In genomic region chr18:2655954-2656236, GRCh38 we compare ENCODE assay signal across 8 cellular contexts. TPM values are rescaled to one million over a fixed set of nuclear protein-coding genes. Genes with fewer than 3 reads are reported as not detected.
A peak's percentile ranks its signal among the peaks of the same experiment; 100 is the strongest.
DNase-seq lines count a peak whose midpoint lies in the region; ATAC-seq and TF ChIP-seq lines count a peak whose summit lies in the region.

No MANE protein-coding gene starts in this region.

- peaks cover 9% of the 10 kb centered on the region for H3K36me3 Mint-ChIP-seq in GM23338 (ENCODE audit: low read depth)

- H3K4me3 Mint-ChIP-seq in GM23338: peak overlapping the region; percentile 94

- POLR2A ChIA-PET in Panc1 (lab: Charles Lee): interaction anchor here (0.6 kb wide), 1 partner anchor 496 kb away, joined by 3 read pairs; no protein-coding TSS in a partner anchor

- ATAC-seq in GM23338: peak; percentile 66
- peak; percentile 57 for ATAC-seq in Panc1
- ATAC-seq in GM18517 (IDR thresholded peaks at IDR 0.05; ENCODE audit: unreplicated experiment): no peak

- peaks cover 43% of the 10 kb centered on the region for H3K36me3 ChIP-seq in DOHH2 (ENCODE audit: control insufficient read depth, low read length)
- 0 out of 2 replicates have a peak, but pooled peaks cover 3% of the 10 kb centered on the region for H3K36me3 ChIP-seq in GM23338 (ENCODE audit: insufficient read depth)
- H3K36me3 ChIP-seq in Panc1 (ENCODE audit: control insufficient read depth, insufficient read depth, low read length): peaks cover 6% of the 10 kb centered on the region; the same call in 1 of the 2 replicates
- no peaks in the 10 kb centered on the region for H3K36me3 ChIP-seq in ovary

- DNase-seq in GM23338 (ENCODE audit: low spot score) (peak; percentile 64), Panc1 (ENCODE audit: low read depth, low spot score) (no peak), epithelial cell of esophagus (ENCODE audit: low read depth) (no peak), ovary (no peak), GM20000 (ENCODE audit: low spot score) (no peak), GOT3 (lab: John Stamatoyannopoulos, UW) (no peak)

- CTCF ChIA-PET in Panc1 (lab: Charles Lee): no interaction called here

- H3K27ac ChIP-seq in DOHH2 (ENCODE audit: low read depth, low read length) (peak overlapping the region; percentile 83), GM23338 (ENCODE audit: low read depth) (no peak overlapping the region), Panc1 (ENCODE audit: low read length) (peak overlapping the region; percentile 83), ovary (peak overlapping the region; percentile 98 to 99)

- H3K9me2 ChIP-seq in DOHH2 (replicated peaks; ENCODE audit: control insufficient read depth, low read length) (no peaks in the 10 kb centered on the region), GM23338 (ENCODE audit: insufficient read depth) (no peaks in the 10 kb centered on the region)

- peaks cover 33% of the 10 kb centered on the region for H3K4me1 ChIP-seq in DOHH2 (ENCODE audit: control insufficient read depth, low read length)
- peaks cover 19% of the 10 kb centered on the region for H3K4me1 ChIP-seq in GM23338 (ENCODE audit: insufficient read depth)
- peaks cover 21% of the 10 kb centered on the region for H3K4me1 ChIP-seq in Panc1 (ENCODE audit: control insufficient read depth, insufficient read depth, low read length)
- H3K4me1 ChIP-seq in ovary (ENCODE audit: insufficient read depth): peaks cover 7% of the 10 kb centered on the region

- H3K27me3 ChIP-seq in DOHH2 (ENCODE audit: control insufficient read depth, low read length) (no peaks in the 10 kb centered on the region), GM23338 (ENCODE audit: insufficient read depth) (peaks cover 66% of the 10 kb centered on the region), Panc1 (ENCODE audit: control insufficient read depth, insufficient read depth, low read length) (no peaks in the 10 kb centered on the region), ovary (no peaks in the 10 kb centered on the region)

- BruUV-seq in Panc1 (replicated peaks; lab: Mats Ljungman, UMichigan): no TSS peak

- peaks cover 21% of the 10 kb centered on the region for H3K4me1 Mint-ChIP-seq in GM23338

- no peak for TF ChIP-seq CTCF in DOHH2 (IDR thresholded peaks at IDR 0.05; ENCODE audit: low read depth, low read length, poor library complexity, severe bottlenecking)
- no peak for TF ChIP-seq CTCF in GM23338 (conservative IDR thresholded peaks at IDR 0.05; ENCODE audit: low read depth in 2 of 2)
- TF ChIP-seq CTCF in Panc1 (IDR thresholded peaks at IDR 0.05): no peak
- TF ChIP-seq CTCF in epithelial cell of esophagus (IDR thresholded peaks at IDR 0.05; ENCODE audit: insufficient read depth, low read depth, low read length, missing control alignments): no peak
- TF ChIP-seq CTCF in ovary (IDR thresholded peaks at IDR 0.05): peak in 1 of 3 donors; percentile 18
- TF ChIP-seq CTCF in GM20000 (IDR thresholded peaks at IDR 0.05; ENCODE audit: extremely low read depth, missing control alignments): no peak

- H3K4me3 ChIP-seq in DOHH2 (ENCODE audit: low read length): peak overlapping the region; percentile 99
- peak overlapping the region; percentile 85 for H3K4me3 ChIP-seq in GM23338
- peak overlapping the region; percentile 87 to 94 for H3K4me3 ChIP-seq in Panc1 (ENCODE audit: low read depth in 2 of 2, low read length in 2 of 2)
- H3K4me3 ChIP-seq in epithelial cell of esophagus (ENCODE audit: low read length): peak overlapping the region; percentile 91
- peak overlapping the region; percentile 96 for H3K4me3 ChIP-seq in ovary

- no peak for TF ChIP-seq POLR2A in ovary (IDR thresholded peaks at IDR 0.05)

- H3K9me3 Mint-ChIP-seq in GM23338: no peaks in the 10 kb centered on the region

- H2AFZ ChIP-seq in GM23338: peak overlapping the region; percentile 78

- peaks cover 34% of the 10 kb centered on the region for H3K27me3 Mint-ChIP-seq in GM23338 (ENCODE audit: insufficient read depth, low read depth, poor library complexity)

- H3K4me2 ChIP-seq in DOHH2 (ENCODE audit: low read length) (peak overlapping the region; percentile 81), GM23338 (peak overlapping the region; percentile 94)

- H3K9me3 ChIP-seq in DOHH2 (ENCODE audit: control insufficient read depth, insufficient read depth, low read length) (no peaks in the 10 kb centered on the region), Panc1 (ENCODE audit: control insufficient read depth, insufficient read depth, low read depth, low read length) (no peaks in the 10 kb centered on the region), ovary (no peaks in the 10 kb centered on the region)

- intact Hi-C loops in Panc1 (cut with micrococcal nuclease; ENCODE audit: unreplicated experiment): no loop called here
- intact Hi-C loops in ovary (cut with DNase I): loop anchor here in 1 of 4 donors (5.0 to 10.0 kb wide), 2 partner anchors 81 to 356 kb away; partner anchors contain the start of genes LPIN2, METTL4 and NDC80

- in situ Hi-C loops in Panc1 (cut with HindIII; ENCODE audit: low pct_unique_long_range_greater_than_20kb, low sequenced_read_pairs): no loop called here

- H4K20me1 ChIP-seq in DOHH2 (ENCODE audit: control insufficient read depth, insufficient read depth, low read depth, low read length) (peaks cover 19% of the 10 kb centered on the region), GM23338 (replicated peaks; ENCODE audit: insufficient read depth) (peaks cover 30% of the 10 kb centered on the region)

- peaks cover 53% of the 10 kb centered on the region for H3K79me2 ChIP-seq in DOHH2 (ENCODE audit: control insufficient read depth, low read length)
- H3K79me2 ChIP-seq in GM23338 (replicated peaks; ENCODE audit: insufficient read depth): peaks cover 48% of the 10 kb centered on the region

- H3F3A ChIP-seq in DOHH2 (ENCODE audit: control insufficient read depth, insufficient read depth) (peaks cover 2% of the 10 kb centered on the region; the same call in 1 of the 2 replicates), GM23338 (replicated peaks; ENCODE audit: low read depth) (no peaks in the 10 kb centered on the region; the same call in 1 of the 2 replicates)

- no peak for TF ChIP-seq EP300 in ovary (IDR thresholded peaks at IDR 0.05)

- WGBS in ovary, 3 donors: 0% methylated on average over 36 to 37 of the region's 37 CpGs

- H3K27ac Mint-ChIP-seq in GM23338: no peak overlapping the region; the same call in 1 of the 2 replicates

TF ChIP-seq in GM23338, 12 proteins besides CTCF, POLR2A, EP300 and RAD21 (continues in another document):
- TF ChIP-seq ZNF462 (CRISPR knock-in tag; IDR thresholded peaks at IDR 0.05): no peak

RNA-seq across cellular contexts. Expression of gene SMCHD1, which starts 0.4 kb away (rescaled TPM):
- 37.9 and 39.0 TPM in 2 replicates for total RNA-seq in GM23338 (2014; rRNA removed; shearing (Covaris generic))
- 6.6 and 7.7 TPM in 2 replicates for polyA plus RNA-seq in GM23338 (2016; fragmentation: Nextera tagmentation; extraction: Ambion mirVana)
- 40.9 TPM for total RNA-seq in Panc1 (2021; ENCODE audit: unreplicated experiment)
- 12.6 TPM for polyA plus RNA-seq in Panc1 (2012; ENCODE audit: insufficient read length)
- total RNA-seq in ovary: 10 to 100 TPM; 43.4 to 82.7 (median 58.1) TPM
- polyA plus RNA-seq in ovary: 10 to 100 TPM; 15.6 to 24.3 TPM
